26 cellular contexts compared by ENCODE assay signal in the genomic region with DNA sequence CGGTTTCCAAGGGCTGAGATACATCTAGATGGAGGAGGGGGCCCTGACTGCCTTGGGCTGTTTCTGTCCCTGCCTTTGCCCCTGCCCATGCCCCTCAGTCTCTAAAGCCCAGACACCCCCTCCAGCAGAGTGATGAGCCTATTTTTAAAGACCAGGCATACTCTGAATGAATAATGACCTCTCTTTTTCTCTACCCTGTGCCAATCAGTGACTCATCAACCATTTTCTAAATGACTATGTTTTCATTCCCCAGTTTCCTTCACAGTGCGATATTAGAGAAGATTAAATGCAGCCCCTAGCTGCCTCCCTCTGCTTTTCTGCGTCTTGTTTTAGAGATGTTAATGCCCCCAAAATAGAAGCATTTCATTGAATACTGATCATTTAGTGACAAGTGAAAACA. TPM values are rescaled to one million over a fixed set of nuclear protein-coding genes. Genes with fewer than 3 reads are reported as not detected.
A peak's percentile ranks its signal among the peaks of the same experiment; 100 is the strongest.
DNase-seq lines count a peak whose midpoint lies in the region; ATAC-seq and TF ChIP-seq lines count a peak whose summit lies in the region.
"Had no signal": no experiment of that assay in that cellular context is flagged by ENCODE, and none has a peak within 500 bp of the region (broad histone marks: within the 10 kb centered on the region; RNA-seq: fewer than 3 reads in every experiment).

No MANE protein-coding gene starts in this region.

- H3K36me3 Mint-ChIP-seq in MCF 10A (ENCODE audit: insufficient read depth, unreplicated experiment) = no peaks in the 10 kb centered on the region
- H3K36me3 Mint-ChIP-seq: CD4-positive, alpha-beta memory T cell; naive thymus-derived CD8-positive, alpha-beta T cell; stimulated activated memory B cell treated with anti-CD40 and anti-IgM and Interleukin-4, amounts not matched to agents 10 μg/mL and 1 μg/mL and 100 μg/mL, for 72 hours; T-cell had no signal

- TF ChIP-seq CTCF in MCF 10A (IDR thresholded peaks at IDR 0.05; ENCODE audit: unreplicated experiment) = no peak
- TF ChIP-seq CTCF in MM.1S (IDR thresholded peaks at IDR 0.05; ENCODE audit: low read length) = no peak

- H3K79me2 ChIP-seq in MM.1S (ENCODE audit: low read length) = no peaks in the 10 kb centered on the region
- H3K79me2 ChIP-seq: parathyroid adenoma had no signal

- H3K27ac Mint-ChIP-seq in MCF 10A (ENCODE audit: low read depth, unreplicated experiment) = no peak overlapping the region
- H3K27ac Mint-ChIP-seq: activated CD4-positive, alpha-beta T cell treated with anti-CD3 and anti-CD28 coated beads, Interleukin-2, amount 10 ng/mL, durations not matched to agents 7 days and 5 days; CD4-positive, alpha-beta memory T cell; naive thymus-derived CD8-positive, alpha-beta T cell; stimulated activated memory B cell treated with anti-CD40 and anti-IgM and Interleukin-4, amounts not matched to agents 10 μg/mL and 1 μg/mL and 100 μg/mL, for 72 hours; T-cell had no signal

- POLR2A ChIA-PET in MCF 10A (lab: Yijun Ruan, JAX) = interaction anchor here (0.9 kb wide), 1 partner anchor 17 kb away, joined by 3 read pairs; no protein-coding TSS in a partner anchor

- no TSS peak for BruUV-seq in MCF 10A (replicated peaks; lab: Mats Ljungman, UMichigan)

- no peak overlapping the region for H3K9ac ChIP-seq in MM.1S (ENCODE audit: low read length)
- H3K9ac ChIP-seq: parathyroid adenoma had no signal

- no peaks in the 10 kb centered on the region for H4K20me1 ChIP-seq in MM.1S (ENCODE audit: insufficient read depth, low read length)

- H2AFZ ChIP-seq in MM.1S (ENCODE audit: low read length) = no peak overlapping the region
- H2AFZ ChIP-seq: parathyroid adenoma had no signal

- DNase-seq in COLO829 (ENCODE audit: low spot score) (peak; percentile 58), NCI-H69 (lab: John Stamatoyannopoulos, UW) (peak; percentile 23), MCF 10A (ENCODE audit: unreplicated experiment) (peak; percentile 42), kidney glomerular epithelial cell (lab: John Stamatoyannopoulos, UW) (peak; percentile 5), MM.1S (no peak), hippocampal formation (lab: John Stamatoyannopoulos, UW) (no peak), AG08395 (ENCODE audit: low spot score) (no peak)
- DNase-seq: activated CD4-positive, alpha-beta T cell treated with anti-CD3 and anti-CD28 coated beads, Interleukin-2, amount 10 ng/mL, durations not matched to agents 7 days and 5 days; activated CD8-positive, alpha-beta memory T cell treated with anti-CD3 and anti-CD28 coated beads, Interleukin-2, amount 50 U/mL, for 48 hours; activated effector memory CD4-positive, alpha-beta T cell treated with Interleukin-2 at 50 U/mL for 16 hours; CD4-positive, alpha-beta memory T cell; dermis blood vessel endothelial cell; left colon; mesendoderm; naive thymus-derived CD8-positive, alpha-beta T cell; NCI-H1417 treated with DMSO at 0.1 percent for 48 hours; NCI-H2107; NCI-H524; Right ventricle myocardium superior; sigmoid colon; T-cell had no signal

- H3K4me1 ChIP-seq in MM.1S (ENCODE audit: low read length) = no peaks in the 10 kb centered on the region
- H3K4me1 ChIP-seq: HAP-1, parathyroid adenoma, tibial nerve had no signal

- CTCF ChIA-PET in MCF 10A (lab: Yijun Ruan, JAX) = interaction anchor here (0.8 kb wide), 1 partner anchor 232 kb away, joined by 3 read pairs; no protein-coding TSS in a partner anchor

- no peak overlapping the region for H3K4me3 ChIP-seq in MM.1S (ENCODE audit: low read length)
- H3K4me3 ChIP-seq: HAP-1, sigmoid colon, tibial nerve had no signal

- intact Hi-C loops in MCF 10A (cut with micrococcal nuclease) = no loop called here

- H3K27ac ChIP-seq in MM.1S (ENCODE audit: low read length) = no peak overlapping the region
- H3K27ac ChIP-seq: parathyroid adenoma had no signal

- no peaks in the 10 kb centered on the region for H3K4me1 Mint-ChIP-seq in MCF 10A (ENCODE audit: insufficient read depth, unreplicated experiment)
- H3K4me1 Mint-ChIP-seq: activated CD4-positive, alpha-beta T cell treated with anti-CD3 and anti-CD28 coated beads, Interleukin-2, amount 10 ng/mL, durations not matched to agents 7 days and 5 days; CD4-positive, alpha-beta memory T cell; naive thymus-derived CD8-positive, alpha-beta T cell; stimulated activated memory B cell treated with anti-CD40 and anti-IgM and Interleukin-4, amounts not matched to agents 10 μg/mL and 1 μg/mL and 100 μg/mL, for 72 hours; T-cell had no signal

- H3K36me3 ChIP-seq in MM.1S (replicated peaks; ENCODE audit: insufficient read depth, low read length) = no peaks in the 10 kb centered on the region
- H3K36me3 ChIP-seq: HAP-1, sigmoid colon, tibial nerve had no signal

- ATAC-seq in GM18868 (IDR thresholded peaks at IDR 0.05; ENCODE audit: unreplicated experiment) = no peak
- ATAC-seq: left colon; naive thymus-derived CD8-positive, alpha-beta T cell; stimulated activated memory B cell treated with anti-CD40 and anti-IgM and Interleukin-4, amounts not matched to agents 10 μg/mL and 1 μg/mL and 100 μg/mL, for 72 hours; T-cell had no signal

- H3K9me2 ChIP-seq in MM.1S (replicated peaks; ENCODE audit: insufficient read depth, low read length) = no peaks in the 10 kb centered on the region

- no peak overlapping the region for H3K4me2 ChIP-seq in MM.1S (ENCODE audit: low read depth, low read length)

- no peaks in the 10 kb centered on the region for H3F3A ChIP-seq in MM.1S (ENCODE audit: insufficient read depth, low read length)

- H3K27me3 ChIP-seq in MM.1S (replicated peaks; ENCODE audit: insufficient read depth, low read length) = no peaks in the 10 kb centered on the region
- H3K27me3 ChIP-seq: sigmoid colon, tibial nerve had no signal

- no peak overlapping the region for H3K4me3 Mint-ChIP-seq in MCF 10A (ENCODE audit: unreplicated experiment)
- H3K4me3 Mint-ChIP-seq: activated CD4-positive, alpha-beta T cell treated with anti-CD3 and anti-CD28 coated beads, Interleukin-2, amount 10 ng/mL, durations not matched to agents 7 days and 5 days; CD4-positive, alpha-beta memory T cell; naive thymus-derived CD8-positive, alpha-beta T cell; stimulated activated memory B cell treated with anti-CD40 and anti-IgM and Interleukin-4, amounts not matched to agents 10 μg/mL and 1 μg/mL and 100 μg/mL, for 72 hours; T-cell had no signal

- no peaks in the 10 kb centered on the region for H3K9me3 ChIP-seq in MM.1S (replicated peaks; ENCODE audit: insufficient read depth, low read length)
- H3K9me3 ChIP-seq: HAP-1, sigmoid colon, tibial nerve had no signal

- H3K9me3 Mint-ChIP-seq in MCF 10A (ENCODE audit: unreplicated experiment) = no peaks in the 10 kb centered on the region
- H3K9me3 Mint-ChIP-seq: activated CD4-positive, alpha-beta T cell treated with anti-CD3 and anti-CD28 coated beads, Interleukin-2, amount 10 ng/mL, durations not matched to agents 7 days and 5 days; stimulated activated memory B cell treated with anti-CD40 and anti-IgM and Interleukin-4, amounts not matched to agents 10 μg/mL and 1 μg/mL and 100 μg/mL, for 72 hours; T-cell had no signal

- H3K27me3 Mint-ChIP-seq in MCF 10A (ENCODE audit: insufficient read depth, unreplicated experiment) = no peaks in the 10 kb centered on the region
- H3K27me3 Mint-ChIP-seq: activated CD4-positive, alpha-beta T cell treated with anti-CD3 and anti-CD28 coated beads, Interleukin-2, amount 10 ng/mL, durations not matched to agents 7 days and 5 days; stimulated activated memory B cell treated with anti-CD40 and anti-IgM and Interleukin-4, amounts not matched to agents 10 μg/mL and 1 μg/mL and 100 μg/mL, for 72 hours had no signal

RNA-seq across cellular contexts. Expression of gene NHS, which starts 15.5 kb away (rescaled TPM):
- 3.6 and 6.2 TPM in 2 replicates for total RNA-seq in MCF 10A (2022)
- total RNA-seq: naive thymus-derived CD8-positive, alpha-beta T cell had no signal

Comparison
In these comparisons a context has a peak if more than half of its experiments do, and no peak if none do; other contexts are left out.
1. DNase-seq: peak in COLO829 (single experiment), NCI-H69 (single experiment), MCF 10A (single experiment) and kidney glomerular epithelial cell (single experiment); none in MM.1S (single experiment), hippocampal formation (0 of 2) and AG08395 (single experiment).